18 cellular contexts compared by ENCODE assay signal in genomic region chr11:117384045-117384444, GRCh38. TPM values are rescaled to one million over a fixed set of nuclear protein-coding genes. Genes with fewer than 3 reads are reported as not detected.
DNase-seq lines count a peak whose midpoint lies in the region; ATAC-seq, FAIRE-seq and TF ChIP-seq lines count a peak whose summit lies in the region.
"Had no signal": no experiment of that assay in that cellular context is flagged by ENCODE, and none has a peak within 500 bp of the region (broad histone marks: within the 10 kb centered on the region; RNA-seq: fewer than 3 reads in every experiment).

No MANE protein-coding gene starts in this region.

- 40% methylated on average over 1 of the region's 1 CpG for WGBS in HepG2 (ENCODE audit: low lambda C conversion rate)
- WGBS in right lobe of liver (ENCODE audit: insufficient coverage, low coverage, low lambda C conversion rate, missing lambda C conversion rate) = 100% methylated on average over 1 of the region's 1 CpG

- TF ChIP-seq RAD21 in HepG2 (CRISPR knock-in tag; IDR thresholded peaks at IDR 0.05) = no peak

- TF ChIP-seq CTCF in HepG2 (CRISPR knock-in tag; IDR thresholded peaks at IDR 0.05) = no peak
- TF ChIP-seq CTCF in right lobe of liver (IDR thresholded peaks at IDR 0.05) = no peak
- no peak for TF ChIP-seq CTCF in foreskin fibroblast (IDR thresholded peaks at IDR 0.05; ENCODE audit: low read depth, low read length)
- no peak for TF ChIP-seq CTCF in osteocyte (IDR thresholded peaks at IDR 0.05)

- no peaks in the 10 kb centered on the region for H4K20me1 ChIP-seq in HepG2 (ENCODE audit: insufficient read depth, low read length)

- H3K9ac ChIP-seq in HepG2 (ENCODE audit: insufficient read depth, low read depth, low read length) = no peak overlapping the region

- H3K27me3 Mint-ChIP-seq in osteocyte (ENCODE audit: unreplicated experiment) = no peaks in the 10 kb centered on the region

- H3K4me3 ChIP-seq in HepG2 (replicated peaks in 1 of 3; ENCODE audit: insufficient read depth in 1 of 3, low read depth in 2 of 3, low read length in 3 of 3) (no peak overlapping the region), right lobe of liver (no peak overlapping the region), foreskin fibroblast (ENCODE audit: low read depth in 1 of 2, low read length in 2 of 2) (no peak overlapping the region)
- H3K4me3 ChIP-seq: gastroesophageal sphincter, lung, ovary, suprapubic skin had no signal

- no peaks in the 10 kb centered on the region for H3K4me1 ChIP-seq in HepG2 (ENCODE audit: insufficient read depth, low read length)
- no peaks in the 10 kb centered on the region for H3K4me1 ChIP-seq in right lobe of liver
- H3K4me1 ChIP-seq: gastroesophageal sphincter, suprapubic skin had no signal

- no peak overlapping the region for H3K4me2 ChIP-seq in HepG2 (ENCODE audit: low read depth, low read length)

- TF ChIP-seq EP300 in HepG2 (IDR thresholded peaks at IDR 0.05; ENCODE audit: low read depth in 2 of 2, low read length in 2 of 2) = no peak
- no peak for TF ChIP-seq EP300 in HepG2 (CRISPR knock-in tag; IDR thresholded peaks at IDR 0.05; ENCODE audit: borderline replicate concordance)

- H3K27me3 ChIP-seq in HepG2 (ENCODE audit: control insufficient read depth in 1 of 2, insufficient read depth in 2 of 2, low read length in 2 of 2) (no peaks in the 10 kb centered on the region), right lobe of liver (no peaks in the 10 kb centered on the region)
- H3K27me3 ChIP-seq: gastroesophageal sphincter, ovary, suprapubic skin had no signal

- H3K9me3 Mint-ChIP-seq in osteocyte (ENCODE audit: unreplicated experiment) = no peaks in the 10 kb centered on the region

- H3K27ac ChIP-seq in HepG2 (ENCODE audit: extremely low read length, insufficient read depth, low read length) = no peak overlapping the region
- no peak overlapping the region for H3K27ac ChIP-seq in right lobe of liver
- H3K27ac ChIP-seq: gastroesophageal sphincter, ovary, suprapubic skin had no signal

- H3K9me3 ChIP-seq in HepG2 (ENCODE audit: low read length) = no peaks in the 10 kb centered on the region
- H3K9me3 ChIP-seq in right lobe of liver = no peaks in the 10 kb centered on the region
- H3K9me3 ChIP-seq: gastroesophageal sphincter, ovary, suprapubic skin had no signal

- no peaks in the 10 kb centered on the region for H3K4me1 Mint-ChIP-seq in osteocyte (ENCODE audit: unreplicated experiment)

- H3K36me3 ChIP-seq in HepG2 (replicated peaks in 1 of 2; ENCODE audit: control insufficient read depth in 1 of 2, insufficient read depth in 2 of 2, low read length in 2 of 2) (peaks cover 16 to 39% of the 10 kb centered on the region in 2 experiments), right lobe of liver (peaks cover 0 to 31% (median 0%) of the 10 kb centered on the region in 4 donors)
- H3K36me3 ChIP-seq: ovary had no signal

- DNase-seq in HepG2 (ENCODE audit: low spot score) (peak; percentile 13), right lobe of liver (no peak), amniotic stem cell (lab: John Stamatoyannopoulos, UW) (peak; percentile 17), foreskin fibroblast (peak; percentile 93 to 96), stromal cell of bone marrow (ENCODE audit: low read depth) (peak; percentile 88), DMS79 (lab: John Stamatoyannopoulos, UW) (no peak), osteocyte (ENCODE audit: extremely low spot score, unreplicated experiment) (no peak)
- no peak for DNase-seq in effector CD8-positive, alpha-beta T cell (lab: John Stamatoyannopoulos, UW)
- DNase-seq: AML-193; anterior cingulate cortex; OCI-M1; stimulated activated CD4-positive, alpha-beta T cell treated with anti-CD3 and anti-CD28 coated beads, Interleukin-4, amount 100 ng/mL, for 4 hours had no signal

- no peak overlapping the region for H2AFZ ChIP-seq in HepG2 (ENCODE audit: low read length)

- TF ChIP-seq POLR2A in HepG2 (IDR thresholded peaks at IDR 0.05; ENCODE audit: insufficient read depth in 1 of 2, low read depth in 2 of 2, low read length in 2 of 2) (no peak), right lobe of liver (IDR thresholded peaks at IDR 0.05) (no peak)

- H3K36me3 Mint-ChIP-seq in osteocyte (ENCODE audit: unreplicated experiment) = peaks cover 33% of the 10 kb centered on the region

- no TSS peak for BruUV-seq in HepG2 (replicated peaks; lab: Mats Ljungman, UMichigan)

- no peak overlapping the region for H3K4me3 Mint-ChIP-seq in osteocyte (ENCODE audit: unreplicated experiment)

- H3K27ac Mint-ChIP-seq in osteocyte (ENCODE audit: unreplicated experiment) = no peak overlapping the region

- intact Hi-C loops in HepG2 (cut with micrococcal nuclease; ENCODE audit: unreplicated experiment) = no loop called here
- intact Hi-C loops in right lobe of liver (cut with DNase I) = no loop called here

- in situ Hi-C loops in HepG2 (cut with HindIII; ENCODE audit: extremely low pct_ligation_motif_present, low pct_unique_long_range_greater_than_20kb) = no loop called here

- no peaks in the 10 kb centered on the region for H3K79me2 ChIP-seq in HepG2 (ENCODE audit: insufficient read depth, low read length)

- POLR2A ChIA-PET in HepG2 (lab: Yijun Ruan, JAX) = no interaction called here

- FAIRE-seq in HepG2 (lab: Jason Lieb, UNC) = no peak
- FAIRE-seq: G401.6, TTC549 had no signal

- CTCF ChIA-PET in HepG2 (lab: Yijun Ruan, JAX; ENCODE audit: low intra/inter-chr PET ratio, low total read pairs) = no interaction called here

- ATAC-seq in HepG2 (no peak), right lobe of liver (no peak)
- ATAC-seq: gastroesophageal sphincter had no signal

TF ChIP-seq in HepG2, 621 proteins besides CTCF, POLR2A, EP300 and RAD21:
- TF ChIP-seq ZNF251 (CRISPR knock-in tag; IDR thresholded peaks at IDR 0.05) (no peak), DRAP1 (CRISPR knock-in tag; IDR thresholded peaks at IDR 0.05) (no peak)

RNA-seq across cellular contexts. Expression of gene CEP164, which starts 56.4 kb away (rescaled TPM):
- total RNA-seq in HepG2 (2016; rRNA removed; fragmentation: Illumina TruSeq; extraction: Trizol) (9.6 and 15.2 TPM in 2 replicates), right lobe of liver (10 to 100 TPM in 2 of 6 experiments, 1 to 10 TPM in 4; 7.2 to 11.2 (median 8.6) TPM), osteocyte (40.1 and 42.0 TPM in 2 replicates)
- 14.5 and 15.6 TPM in 2 replicates for total RNA-seq in HepG2 (2016; cell fraction: cytosol; rRNA removed; fragmentation: Illumina TruSeq; extraction: Trizol; ENCODE audit: low read depth)
- 7.8 and 17.7 TPM in 2 replicates for total RNA-seq in HepG2 (2016; cell fraction: insoluble cytoplasmic fraction; rRNA removed; fragmentation: Illumina TruSeq; extraction: Trizol)
- 7.5 and 7.9 TPM in 2 replicates for total RNA-seq in HepG2 (2016; cell fraction: membrane; rRNA removed; fragmentation: Illumina TruSeq; extraction: Trizol)
- 18.0 and 22.9 TPM in 2 replicates for total RNA-seq in HepG2 (2016; cell fraction: nucleus; rRNA removed; fragmentation: Illumina TruSeq; extraction: Trizol)
- 9.8 and 11.4 TPM in 2 replicates for polyA plus RNA-seq in HepG2 (2011; rRNA removed)
- polyA plus RNA-seq in HepG2 (2011; cell fraction: cytosol; rRNA removed) = 4.5 and 5.1 TPM in 2 replicates
- 41.9 and 50.5 TPM in 2 replicates for polyA plus RNA-seq in HepG2 (2011; cell fraction: nucleus; rRNA removed)
- 5.9 and 7.9 TPM in 2 replicates for polyA plus RNA-seq in HepG2 (2012)
- 0.96 and 1.0 TPM in 2 replicates for polyA plus RNA-seq in HepG2 (2016; cell fraction: cytosol; fragmentation: Illumina TruSeq; extraction: Trizol; ENCODE audit: low read depth)
- polyA plus RNA-seq in HepG2 (2016; cell fraction: insoluble cytoplasmic fraction; fragmentation: Illumina TruSeq; extraction: Trizol; ENCODE audit: low read depth) = 4.9 and 7.5 TPM in 2 replicates
- 1.5 and 1.6 TPM in 2 replicates for polyA plus RNA-seq in HepG2 (2016; cell fraction: membrane; fragmentation: Illumina TruSeq; extraction: Trizol; ENCODE audit: low read depth)
- polyA plus RNA-seq in HepG2 (2016; cell fraction: nucleus; fragmentation: Illumina TruSeq; extraction: Trizol; ENCODE audit: insufficient read depth, low read depth) = 40.5 and 41.1 TPM in 2 replicates
- polyA minus RNA-seq in HepG2 (2011; rRNA and poly(A)+ RNA removed; ENCODE audit: low replicate concordance) = 11.0 and 27.5 TPM in 2 replicates
- polyA minus RNA-seq in HepG2 (2011; cell fraction: cytosol; rRNA and poly(A)+ RNA removed) = 3.5 and 3.7 TPM in 2 replicates
- polyA minus RNA-seq in HepG2 (2011; cell fraction: nucleus; rRNA and poly(A)+ RNA removed) = 14.2 and 17.9 TPM in 2 replicates

Comparison
In these comparisons a context has a peak if more than half of its experiments do, and no peak if none do; other contexts are left out.
1. DNase-seq: peak in HepG2 (single experiment), amniotic stem cell (single experiment), foreskin fibroblast (2 of 2) and stromal cell of bone marrow (single experiment); none in right lobe of liver (0 of 3), DMS79 (single experiment), osteocyte (single experiment) and effector CD8-positive, alpha-beta T cell (single experiment).